ENCODE assay signal across 15 cellular contexts in the genomic region with DNA sequence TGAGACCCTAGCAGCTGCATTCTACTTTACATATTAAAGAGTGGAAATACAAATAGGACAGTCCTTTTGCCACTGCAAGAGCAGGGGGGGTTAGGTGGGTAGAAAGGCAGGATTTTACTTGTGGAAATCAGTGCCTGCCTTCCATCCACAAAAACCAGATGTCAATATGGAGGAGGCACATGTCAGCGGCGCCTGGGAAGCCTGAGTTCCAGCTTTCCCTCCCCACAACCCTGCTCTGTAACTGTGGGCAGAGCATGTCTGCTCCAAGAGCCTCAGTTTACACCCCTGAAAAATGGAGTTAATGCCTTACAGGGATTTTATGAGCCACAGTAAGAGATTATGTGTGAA. TPM values are rescaled to one million over a fixed set of nuclear protein-coding genes. Genes with fewer than 3 reads are reported as not detected.
DNase-seq lines count a peak whose midpoint lies in the region; ATAC-seq and TF ChIP-seq lines count a peak whose summit lies in the region.
"Had no signal": no experiment of that assay in that cellular context is flagged by ENCODE, and none has a peak within 500 bp of the region (broad histone marks: within the 10 kb centered on the region; RNA-seq: fewer than 3 reads in every experiment).

No MANE protein-coding gene starts in this region.

- no peaks in the 10 kb centered on the region for H3K9me3 ChIP-seq in HCT116 (ENCODE audit: control insufficient read depth in 1 of 2, insufficient read depth in 1 of 2, low read depth in 1 of 2, low read length in 2 of 2)
- no peaks in the 10 kb centered on the region for H3K9me3 ChIP-seq in SJCRH30 (replicated peaks)
- H3K9me3 ChIP-seq in neural progenitor cell (ENCODE audit: low read depth): no peaks in the 10 kb centered on the region
- H3K9me3 ChIP-seq in left ventricle myocardium inferior (replicated peaks): no peaks in the 10 kb centered on the region
- H3K9me3 ChIP-seq in OCI-LY7 (ENCODE audit: low read length): no peaks in the 10 kb centered on the region
- H3K9me3 ChIP-seq: thoracic aorta had no signal

- H3K36me3 ChIP-seq in HCT116 (ENCODE audit: control insufficient read depth in 1 of 2, insufficient read depth in 2 of 2, low read length in 2 of 2) (peaks cover 0 to 21% of the 10 kb centered on the region in 2 experiments; a peak in 1 of 4 replicates), SJCRH30 (no peaks in the 10 kb centered on the region), neural progenitor cell (no peaks in the 10 kb centered on the region), left ventricle myocardium inferior (no peaks in the 10 kb centered on the region), OCI-LY7 (ENCODE audit: insufficient read depth, low read length) (no peaks in the 10 kb centered on the region)

- CTCF ChIA-PET in HCT116 (lab: Charles Lee) (no interaction called here), OCI-LY7 (lab: Charles Lee; ENCODE audit: unreplicated experiment) (no interaction called here)

- ATAC-seq in HCT116: no peak
- no peak for ATAC-seq in HG03045 (IDR thresholded peaks at IDR 0.05; ENCODE audit: unreplicated experiment)
- ATAC-seq: activated T-cell treated with anti-CD3 and anti-CD28 coated beads, Interleukin-2, amount 50 U/mL, for 4 hours had no signal

- peak overlapping the region; percentile 25 for H3K27ac ChIP-seq in HCT116 (ENCODE audit: low read depth, low read length)
- peak overlapping the region; percentile 16; the same call in 1 of the 2 replicates for H3K27ac ChIP-seq in SJCRH30
- H3K27ac ChIP-seq in epithelial cell of prostate: peak overlapping the region; percentile 65
- H3K27ac ChIP-seq in neural progenitor cell: no peak overlapping the region
- no peak overlapping the region for H3K27ac ChIP-seq in left ventricle myocardium inferior (replicated peaks)
- H3K27ac ChIP-seq in OCI-LY7 (ENCODE audit: low read depth, low read length, poor library complexity, severe bottlenecking): no peak overlapping the region
- H3K27ac ChIP-seq: thoracic aorta had no signal

- H3K79me2 ChIP-seq in HCT116 (ENCODE audit: insufficient read depth, low read length) (peaks cover 12% of the 10 kb centered on the region; the same call in 1 of the 2 replicates), neural progenitor cell (ENCODE audit: low read depth) (no peaks in the 10 kb centered on the region), OCI-LY7 (ENCODE audit: insufficient read depth, low read depth, low read length) (no peaks in the 10 kb centered on the region)

- peak overlapping the region; percentile 46 for H3K4me3 Mint-ChIP-seq in neural progenitor cell
- H3K4me3 Mint-ChIP-seq: activated naive CD4-positive, alpha-beta T cell treated with anti-CD3 and anti-CD28 coated beads, Interleukin-2, amount 50 U/mL, for 24 hours; activated T-cell treated with anti-CD3 and anti-CD28 coated beads, Interleukin-2, amount 50 U/mL, for 4 hours had no signal

- no peak overlapping the region for H3K4me3 ChIP-seq in HCT116 (replicated peaks in 1 of 2; ENCODE audit: low read depth in 1 of 2, low read length in 2 of 2)
- peak overlapping the region; percentile 21 for H3K4me3 ChIP-seq in SJCRH30
- H3K4me3 ChIP-seq in neural progenitor cell: no peak overlapping the region
- no peak overlapping the region for H3K4me3 ChIP-seq in left ventricle myocardium inferior
- no peak overlapping the region for H3K4me3 ChIP-seq in OCI-LY7 (ENCODE audit: low read depth, low read length, poor library complexity, severe bottlenecking)
- H3K4me3 ChIP-seq: thoracic aorta had no signal

- no peak for TF ChIP-seq POLR2A in HCT116 (IDR thresholded peaks at IDR 0.05; ENCODE audit: borderline replicate concordance, extremely low read depth, insufficient read depth, insufficient read length)

- no TSS peak for BruUV-seq in HCT116 (replicated peaks; lab: Mats Ljungman, UMichigan)
- BruUV-seq in OCI-LY7 (replicated peaks; lab: Mats Ljungman, UMichigan): no TSS peak

- no peaks in the 10 kb centered on the region for H3K9me2 ChIP-seq in HCT116 (ENCODE audit: insufficient read depth)
- H3K9me2 ChIP-seq in OCI-LY7 (ENCODE audit: insufficient read depth, low read length): no peaks in the 10 kb centered on the region

- H4K20me1 ChIP-seq in HCT116 (ENCODE audit: insufficient read depth) (no peaks in the 10 kb centered on the region; the same call in 1 of the 2 replicates), neural progenitor cell (ENCODE audit: low read depth) (peaks cover 14% of the 10 kb centered on the region), OCI-LY7 (ENCODE audit: insufficient read depth, low read length) (no peaks in the 10 kb centered on the region)

- DNase-seq in HCT116 (ENCODE audit: low read depth, low spot score) (no peak), SJCRH30 (no peak), epithelial cell of prostate (ENCODE audit: low read depth, low spot score) (no peak), neural progenitor cell (ENCODE audit: low spot score) (no peak), SW 1271 (lab: John Stamatoyannopoulos, UW) (no peak), left ventricle myocardium inferior (no peak), OCI-LY7 (ENCODE audit: low spot score) (no peak)
- DNase-seq: activated CD4-positive, alpha-beta T cell treated with anti-CD3 and anti-CD28 coated beads, Interleukin-2, amount 50 U/mL, for 4 hours; activated T-cell treated with anti-CD3 and anti-CD28 coated beads, Interleukin-2, amount 50 U/mL, for 4 hours; Calu3; KG1; NCI-H1105 had no signal

- TF ChIP-seq CTCF in HCT116 (IDR thresholded peaks at IDR 0.05 in 2 of 3, conservative IDR thresholded peaks at IDR 0.05 in 1 of 3; ENCODE audit: borderline replicate concordance in 1 of 3, insufficient read depth in 1 of 3, low read depth in 2 of 3, low read length in 2 of 3): no peak
- TF ChIP-seq CTCF in neural progenitor cell (IDR thresholded peaks at IDR 0.05): no peak
- TF ChIP-seq CTCF in left ventricle myocardium inferior (IDR thresholded peaks at IDR 0.05; ENCODE audit: borderline replicate concordance): no peak
- TF ChIP-seq CTCF in OCI-LY7 (conservative IDR thresholded peaks at IDR 0.05; ENCODE audit: low read length): no peak

- H3K4me1 ChIP-seq in HCT116 (ENCODE audit: control insufficient read depth in 1 of 2, insufficient read depth in 2 of 2, low read length in 2 of 2): peaks cover 45 to 80% of the 10 kb centered on the region in 2 experiments
- H3K4me1 ChIP-seq in SJCRH30: peaks cover 24% of the 10 kb centered on the region
- peaks cover 13% of the 10 kb centered on the region for H3K4me1 ChIP-seq in neural progenitor cell
- peaks cover 32% of the 10 kb centered on the region for H3K4me1 ChIP-seq in left ventricle myocardium inferior
- H3K4me1 ChIP-seq in OCI-LY7 (ENCODE audit: insufficient read depth, low read length, poor library complexity, severe bottlenecking): no peaks in the 10 kb centered on the region

- no peaks in the 10 kb centered on the region for H3K36me3 Mint-ChIP-seq in neural progenitor cell
- H3K36me3 Mint-ChIP-seq: activated naive CD4-positive, alpha-beta T cell treated with anti-CD3 and anti-CD28 coated beads, Interleukin-2, amount 50 U/mL, for 24 hours had no signal

- no peak overlapping the region for H2AFZ ChIP-seq in HCT116 (ENCODE audit: low read depth, low read length, poor library complexity, severe bottlenecking)
- no peak overlapping the region for H2AFZ ChIP-seq in neural progenitor cell (replicated peaks)
- H2AFZ ChIP-seq in OCI-LY7 (ENCODE audit: low read length): no peak overlapping the region

- peak overlapping the region; percentile 92 for H3K27ac Mint-ChIP-seq in neural progenitor cell
- H3K27ac Mint-ChIP-seq: activated naive CD4-positive, alpha-beta T cell treated with anti-CD3 and anti-CD28 coated beads, Interleukin-2, amount 50 U/mL, for 24 hours had no signal

- H3K27me3 Mint-ChIP-seq in neural progenitor cell (ENCODE audit: insufficient read depth, low read depth): peaks cover 15% of the 10 kb centered on the region
- H3K27me3 Mint-ChIP-seq: activated naive CD4-positive, alpha-beta T cell treated with anti-CD3 and anti-CD28 coated beads, Interleukin-2, amount 50 U/mL, for 24 hours had no signal

- TF ChIP-seq RAD21 in HCT116 (IDR thresholded peaks at IDR 0.05; ENCODE audit: low read depth): no peak

- H3K4me2 ChIP-seq in HCT116 (ENCODE audit: low read length) (peak overlapping the region; percentile 67; the same call in 1 of the 2 replicates), neural progenitor cell (no peak overlapping the region), OCI-LY7 (ENCODE audit: low read length) (no peak overlapping the region)

- peaks cover 60% of the 10 kb centered on the region for H3K4me1 Mint-ChIP-seq in neural progenitor cell
- H3K4me1 Mint-ChIP-seq: activated naive CD4-positive, alpha-beta T cell treated with anti-CD3 and anti-CD28 coated beads, Interleukin-2, amount 50 U/mL, for 24 hours had no signal

- intact Hi-C loops in HCT116 (cut with micrococcal nuclease) (no loop called here), left ventricle myocardium inferior (cut with micrococcal nuclease) (no loop called here), OCI-LY7 (cut with micrococcal nuclease; ENCODE audit: unreplicated experiment) (no loop called here)

- POLR2A ChIA-PET in HCT116 (lab: Charles Lee) (no interaction called here), OCI-LY7 (lab: Charles Lee) (interaction anchor here (1.5 kb wide), 1 partner anchor 45 kb away, joined by 3 read pairs; no protein-coding TSS in a partner anchor)

- no peaks in the 10 kb centered on the region for H3K27me3 ChIP-seq in HCT116 (ENCODE audit: insufficient read depth, low read length)
- H3K27me3 ChIP-seq in SJCRH30: no peaks in the 10 kb centered on the region
- H3K27me3 ChIP-seq in neural progenitor cell: no peaks in the 10 kb centered on the region
- H3K27me3 ChIP-seq in left ventricle myocardium inferior (ENCODE audit: low read depth): no peaks in the 10 kb centered on the region

- no peaks in the 10 kb centered on the region for H3K9me3 Mint-ChIP-seq in neural progenitor cell
- H3K9me3 Mint-ChIP-seq: activated naive CD4-positive, alpha-beta T cell treated with anti-CD3 and anti-CD28 coated beads, Interleukin-2, amount 50 U/mL, for 24 hours; activated T-cell treated with anti-CD3 and anti-CD28 coated beads, Interleukin-2, amount 50 U/mL, for 4 hours had no signal

- H3K9ac ChIP-seq in HCT116 (ENCODE audit: low read length): no peak overlapping the region
- H3K9ac ChIP-seq in neural progenitor cell: no peak overlapping the region

- RAD21 ChIA-PET in HCT116 (lab: Charles Lee; ENCODE audit: low non-redundant PET in 1 of 2, low total read pairs in 2 of 2, uncharacterized antibody in 2 of 2, unreplicated experiment in 2 of 2): no interaction called here

- peaks cover 22% of the 10 kb centered on the region for H3F3A ChIP-seq in neural progenitor cell (ENCODE audit: low read depth)

TF ChIP-seq in HCT116, 20 proteins besides CTCF, POLR2A, EP300 and RAD21 (continues in another document):
- TF ChIP-seq CBX3 (IDR thresholded peaks at IDR 0.05; ENCODE audit: low read depth) (no peak), CEBPB (IDR thresholded peaks at IDR 0.05; ENCODE audit: low read depth) (no peak), EZH2phosphoT487 (IDR thresholded peaks at IDR 0.05; ENCODE audit: borderline replicate concordance) (no peak), FOSL1 (IDR thresholded peaks at IDR 0.05; ENCODE audit: low read depth) (no peak)

RNA-seq across cellular contexts. Expression of a gene that starts 32.9 kb away (rescaled TPM):
- total RNA-seq in HCT116 (2021; ENCODE audit: unreplicated experiment) (32.3 TPM), neural progenitor cell (ENCODE audit: low replicate concordance) (0.30 and 1.2 TPM in 2 replicates), left ventricle myocardium inferior (7.1 TPM), OCI-LY7 (2022) (not detected in 2 replicates)
- polyA plus RNA-seq in HCT116 (2012): 34.5 and 40.8 TPM in 2 replicates
- 2.2 and 2.6 TPM in 2 replicates for total RNA-seq in SJCRH30 (2014; rRNA removed; shearing (Covaris generic))
- not detected in 2 replicates for total RNA-seq in OCI-LY7 (2014; rRNA removed; shearing (Covaris generic))

Comparison
In these comparisons a context has a peak if more than half of its experiments do, and no peak if none do; other contexts are left out.
1. H3K27ac ChIP-seq: peak in HCT116 (single experiment), SJCRH30 (single experiment) and epithelial cell of prostate (single experiment); none in neural progenitor cell (single experiment), left ventricle myocardium inferior (single experiment) and OCI-LY7 (single experiment).